ENCODE assay signal across 27 cellular contexts in genomic region chr2:8892149-8892548, GRCh38.
"Had no signal": no experiment of that assay in that cellular context is flagged by ENCODE, and none has a peak within 500 bp of the region (broad histone marks: within the 10 kb centered on the region; RNA-seq: fewer than 3 reads in every experiment).

No MANE protein-coding gene starts in this region.

- H3K9me3 Mint-ChIP-seq: activated T-helper 2 cell treated with anti-CD3 and anti-CD28 coated beads, Interferon-gamma antibody, Interleukin-2, Interleukin-4, amounts not matched to agents 10 μg/mL and 5 μg/mL and 100 μg/mL, durations not matched to agents 14 hours and 24 hours and 36 hours had no signal

- H3K4me3 ChIP-seq: coronary artery, right lobe of liver, smooth muscle cell, stomach, suprapubic skin, tibial nerve, uterus had no signal

- H3K4me1 Mint-ChIP-seq: activated B cell treated with CpG ODN at 0.5 μM for 24 hours; activated CD4-positive, alpha-beta T cell treated with anti-CD3 and anti-CD28 coated beads for 36 hours; activated naive CD8-positive, alpha-beta T cell treated with anti-CD3 and anti-CD28 coated beads for 36 hours; stimulated activated memory B cell treated with anti-CD40 and anti-IgM and Interleukin-4, amounts not matched to agents 10 μg/mL and 1 μg/mL and 100 μg/mL, for 72 hours; T-cell had no signal

- ATAC-seq: activated CD4-positive, alpha-beta T cell treated with anti-CD3 and anti-CD28 coated beads for 36 hours; activated T-cell treated with anti-CD3 and anti-CD28 coated beads, Interleukin-2, amount 50 U/mL, for 4 hours; left lobe of liver; naive thymus-derived CD8-positive, alpha-beta T cell; right lobe of liver; stimulated activated memory B cell treated with anti-CD40 and anti-IgM and Interleukin-4, amounts not matched to agents 10 μg/mL and 1 μg/mL and 100 μg/mL, for 72 hours; T-cell had no signal

- FAIRE-seq: kidney had no signal

- H3K27ac Mint-ChIP-seq: activated B cell treated with CpG ODN at 0.5 μM for 24 hours; activated CD4-positive, alpha-beta T cell treated with anti-CD3 and anti-CD28 coated beads for 36 hours; activated naive CD8-positive, alpha-beta T cell treated with anti-CD3 and anti-CD28 coated beads for 36 hours; activated T-helper 2 cell treated with anti-CD3 and anti-CD28 coated beads, Interferon-gamma antibody, Interleukin-2, Interleukin-4, amounts not matched to agents 10 μg/mL and 5 μg/mL and 100 μg/mL, durations not matched to agents 14 hours and 24 hours and 36 hours; endodermal cell; mesothelial cell of epicardium; stimulated activated memory B cell treated with anti-CD40 and anti-IgM and Interleukin-4, amounts not matched to agents 10 μg/mL and 1 μg/mL and 100 μg/mL, for 72 hours; T-cell had no signal

- H3K27ac ChIP-seq: coronary artery, epithelial cell of prostate, parathyroid adenoma, right lobe of liver, stomach, suprapubic skin, tibial nerve, uterus had no signal

- H3K9me3 ChIP-seq: right lobe of liver, suprapubic skin, uterus had no signal

- H3K36me3 ChIP-seq: right lobe of liver, suprapubic skin, uterus had no signal

- DNase-seq: activated B cell treated with CpG ODN at 0.5 μM for 24 hours; activated CD4-positive, alpha-beta T cell treated with anti-CD3 and anti-CD28 coated beads for 36 hours; activated CD4-positive, alpha-beta T cell treated with anti-CD3 and anti-CD28 coated beads, Interleukin-2, amount 50 U/mL, for 48 hours; activated CD8-positive, alpha-beta memory T cell treated with anti-CD3 and anti-CD28 coated beads, Interleukin-2, amount 50 U/mL, for 48 hours; activated naive CD4-positive, alpha-beta T cell treated with Interleukin-2 at 50 U/mL for 16 hours; activated naive CD8-positive, alpha-beta T cell treated with anti-CD3 and anti-CD28 coated beads for 36 hours; activated T-cell treated with anti-CD3 and anti-CD28 coated beads, Interleukin-2, amount 50 U/mL, for 4 hours; amniotic stem cell; cerebellar nuclear complex; endodermal cell; kidney; naive thymus-derived CD8-positive, alpha-beta T cell; right lobe of liver; stimulated activated CD4-positive, alpha-beta T cell treated with anti-CD3 and anti-CD28 coated beads, Interleukin-15, amount 100 ng/mL, for 24 hours; stomach; T-cell; uterus had no signal

- H3K27me3 ChIP-seq: right lobe of liver, stomach, suprapubic skin, tibial nerve, uterus had no signal

- H3K4me3 Mint-ChIP-seq: activated B cell treated with CpG ODN at 0.5 μM for 24 hours; activated CD4-positive, alpha-beta T cell treated with anti-CD3 and anti-CD28 coated beads for 36 hours; activated naive CD8-positive, alpha-beta T cell treated with anti-CD3 and anti-CD28 coated beads for 36 hours; activated T-cell treated with anti-CD3 and anti-CD28 coated beads, Interleukin-2, amount 50 U/mL, for 4 hours; endodermal cell; mesothelial cell of epicardium; naive thymus-derived CD8-positive, alpha-beta T cell; stimulated activated memory B cell treated with anti-CD40 and anti-IgM and Interleukin-4, amounts not matched to agents 10 μg/mL and 1 μg/mL and 100 μg/mL, for 72 hours; T-cell had no signal

- H3K36me3 Mint-ChIP-seq: activated naive CD8-positive, alpha-beta T cell treated with anti-CD3 and anti-CD28 coated beads for 36 hours; stimulated activated memory B cell treated with anti-CD40 and anti-IgM and Interleukin-4, amounts not matched to agents 10 μg/mL and 1 μg/mL and 100 μg/mL, for 72 hours had no signal

- H3K27me3 Mint-ChIP-seq: activated B cell treated with CpG ODN at 0.5 μM for 24 hours; activated CD4-positive, alpha-beta T cell treated with anti-CD3 and anti-CD28 coated beads for 36 hours; activated naive CD8-positive, alpha-beta T cell treated with anti-CD3 and anti-CD28 coated beads for 36 hours; stimulated activated memory B cell treated with anti-CD40 and anti-IgM and Interleukin-4, amounts not matched to agents 10 μg/mL and 1 μg/mL and 100 μg/mL, for 72 hours; T-cell had no signal

- H3K4me1 ChIP-seq: parathyroid adenoma, right lobe of liver, suprapubic skin, tibial nerve, uterus had no signal
